Comparison of ENCODE assay signal across 1 cellular context in genomic region chr4:43356786-43357185, GRCh38.
TF ChIP-seq lines count a peak whose summit lies in the region.

No MANE protein-coding gene starts in this region.

TF ChIP-seq in HepG2, 621 proteins besides CTCF, POLR2A, EP300 and RAD21 (continued from another document and continues in another):
- TF ChIP-seq ZNF597 (CRISPR knock-in tag; IDR thresholded peaks at IDR 0.05): no peak
- no peak for TF ChIP-seq KLF6 (CRISPR knock-in tag; IDR thresholded peaks at IDR 0.05)
- no peak for TF ChIP-seq ZNF709 (CRISPR knock-in tag; IDR thresholded peaks at IDR 0.05)
- TF ChIP-seq ZMYM4 (CRISPR knock-in tag; IDR thresholded peaks at IDR 0.05): no peak
- no peak for TF ChIP-seq HDAC1 (CRISPR knock-in tag; IDR thresholded peaks at IDR 0.05)
- no peak for TF ChIP-seq SNRNP70 (IDR thresholded peaks at IDR 0.05; ENCODE audit: low read depth, low read length)
- no peak for TF ChIP-seq ZXDC (CRISPR knock-in tag; IDR thresholded peaks at IDR 0.05)
- TF ChIP-seq HDAC6 (IDR thresholded peaks at IDR 0.05; ENCODE audit: low read depth, low read length): no peak
- no peak for TF ChIP-seq ATRX (CRISPR knock-in tag; IDR thresholded peaks at IDR 0.05; ENCODE audit: borderline replicate concordance)
- no peak for TF ChIP-seq ZMYM2 (CRISPR knock-in tag; IDR thresholded peaks at IDR 0.05)
- no peak for TF ChIP-seq ZNF251 (CRISPR knock-in tag; IDR thresholded peaks at IDR 0.05)
- TF ChIP-seq ZNF331 (CRISPR knock-in tag; IDR thresholded peaks at IDR 0.05): 0 out of 2 replicates have a peak, but pooled peaks have one; percentile 41
- TF ChIP-seq MAFF (IDR thresholded peaks at IDR 0.05; ENCODE audit: low read depth, low read length): no peak
- no peak for TF ChIP-seq HES4 (CRISPR knock-in tag; IDR thresholded peaks at IDR 0.05; ENCODE audit: borderline replicate concordance)
- no peak for TF ChIP-seq RBFOX2 (IDR thresholded peaks at IDR 0.05; ENCODE audit: low read depth, low read length)
- TF ChIP-seq ZNF776 (CRISPR knock-in tag; IDR thresholded peaks at IDR 0.05): no peak
- no peak for TF ChIP-seq RFXAP (CRISPR knock-in tag; IDR thresholded peaks at IDR 0.05; ENCODE audit: borderline replicate concordance)
- TF ChIP-seq ZNF543 (CRISPR knock-in tag; IDR thresholded peaks at IDR 0.05): no peak
- no peak for TF ChIP-seq ZHX2 (IDR thresholded peaks at IDR 0.05; ENCODE audit: low read depth)
- TF ChIP-seq ZHX2 (CRISPR knock-in tag; IDR thresholded peaks at IDR 0.05; ENCODE audit: borderline replicate concordance): no peak
- TF ChIP-seq GABPA (IDR thresholded peaks at IDR 0.05; ENCODE audit: low read depth, low read length): no peak
- TF ChIP-seq GABPA (CRISPR knock-in tag; IDR thresholded peaks at IDR 0.05; ENCODE audit: low read depth): no peak
- TF ChIP-seq MAFK (conservative IDR thresholded peaks at IDR 0.05 in 1 of 2, IDR thresholded peaks at IDR 0.05 in 1 of 2; ENCODE audit: low read length in 2 of 2): peak in 1 of 2 experiments; percentile 24; a peak in 1 of 4 replicates
- TF ChIP-seq CEBPB (IDR thresholded peaks at IDR 0.05; ENCODE audit: borderline replicate concordance, low read depth, low read length): peak; percentile 69
- TF ChIP-seq ATM (IDR thresholded peaks at IDR 0.05; ENCODE audit: borderline replicate concordance): no peak
- peak in 1 of 2 experiments; percentile 51; a peak in 1 of 4 replicates for TF ChIP-seq KLF16 (CRISPR knock-in tag; IDR thresholded peaks at IDR 0.05)
- no peak for TF ChIP-seq E2F5 (CRISPR knock-in tag; conservative IDR thresholded peaks at IDR 0.05)
- TF ChIP-seq CBX1 (IDR thresholded peaks at IDR 0.05; ENCODE audit: low read depth): no peak
- no peak for TF ChIP-seq THYN1 (CRISPR knock-in tag; IDR thresholded peaks at IDR 0.05; ENCODE audit: borderline replicate concordance, low read depth)
- TF ChIP-seq E2F2 (CRISPR knock-in tag; IDR thresholded peaks at IDR 0.05; ENCODE audit: borderline replicate concordance): no peak
- no peak for TF ChIP-seq MATR3 (CRISPR knock-in tag; IDR thresholded peaks at IDR 0.05)
- no peak for TF ChIP-seq XBP1 (CRISPR knock-in tag; IDR thresholded peaks at IDR 0.05)
- TF ChIP-seq ZNF333 (CRISPR knock-in tag; IDR thresholded peaks at IDR 0.05; ENCODE audit: borderline replicate concordance): no peak
- TF ChIP-seq ZNF318 (CRISPR knock-in tag; IDR thresholded peaks at IDR 0.05): no peak
- peak; percentile 38 for TF ChIP-seq ELF3 (CRISPR knock-in tag; IDR thresholded peaks at IDR 0.05)
- no peak for TF ChIP-seq ZFP36L1 (CRISPR knock-in tag; IDR thresholded peaks at IDR 0.05)
- peak; percentile 71 for TF ChIP-seq SKI (IDR thresholded peaks at IDR 0.05; ENCODE audit: partially characterized antibody)
- TF ChIP-seq ZNF746 (CRISPR knock-in tag; IDR thresholded peaks at IDR 0.05): no peak
- TF ChIP-seq NR2F1 (CRISPR knock-in tag; IDR thresholded peaks at IDR 0.05): no peak
- TF ChIP-seq ZNF788 (CRISPR knock-in tag; IDR thresholded peaks at IDR 0.05; ENCODE audit: borderline replicate concordance): no peak
- TF ChIP-seq ZNF784 (CRISPR knock-in tag; IDR thresholded peaks at IDR 0.05; ENCODE audit: borderline replicate concordance): no peak
- no peak for TF ChIP-seq SSRP1 (CRISPR knock-in tag; IDR thresholded peaks at IDR 0.05)
- no peak for TF ChIP-seq TP53 (CRISPR knock-in tag; conservative IDR thresholded peaks at IDR 0.05)
- TF ChIP-seq U2AF1 (optimal IDR thresholded peaks at IDR 0.05; ENCODE audit: low read depth, low read length): no peak
